ENCODE assay signal across 1 cellular context in the genomic region with DNA sequence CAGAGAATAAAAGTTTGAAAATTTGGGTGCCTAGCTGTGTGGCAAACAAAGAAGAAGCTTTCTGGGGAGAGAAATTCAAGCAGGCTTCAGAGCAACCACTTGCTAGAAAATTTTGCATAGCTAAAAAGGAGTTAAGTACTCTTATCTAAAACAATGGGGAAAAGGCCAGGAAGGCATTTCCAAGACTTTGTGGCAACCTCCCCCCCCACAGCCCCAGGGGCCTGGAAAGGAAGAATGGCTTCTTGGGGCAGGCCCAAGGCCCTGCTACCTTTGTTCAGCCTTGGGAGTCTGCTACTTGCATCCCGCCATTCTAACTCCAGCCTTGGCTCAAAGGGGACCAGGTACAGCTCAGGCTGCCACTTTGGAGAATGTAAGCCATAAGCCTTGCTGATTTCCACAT.
A peak's percentile ranks its signal among the peaks of the same experiment; 100 is the strongest.
TF ChIP-seq lines count a peak whose summit lies in the region.

No MANE protein-coding gene starts in this region.

TF ChIP-seq in GM23338, 12 proteins besides CTCF, POLR2A, EP300 and RAD21:
- TF ChIP-seq, protein P1, sequence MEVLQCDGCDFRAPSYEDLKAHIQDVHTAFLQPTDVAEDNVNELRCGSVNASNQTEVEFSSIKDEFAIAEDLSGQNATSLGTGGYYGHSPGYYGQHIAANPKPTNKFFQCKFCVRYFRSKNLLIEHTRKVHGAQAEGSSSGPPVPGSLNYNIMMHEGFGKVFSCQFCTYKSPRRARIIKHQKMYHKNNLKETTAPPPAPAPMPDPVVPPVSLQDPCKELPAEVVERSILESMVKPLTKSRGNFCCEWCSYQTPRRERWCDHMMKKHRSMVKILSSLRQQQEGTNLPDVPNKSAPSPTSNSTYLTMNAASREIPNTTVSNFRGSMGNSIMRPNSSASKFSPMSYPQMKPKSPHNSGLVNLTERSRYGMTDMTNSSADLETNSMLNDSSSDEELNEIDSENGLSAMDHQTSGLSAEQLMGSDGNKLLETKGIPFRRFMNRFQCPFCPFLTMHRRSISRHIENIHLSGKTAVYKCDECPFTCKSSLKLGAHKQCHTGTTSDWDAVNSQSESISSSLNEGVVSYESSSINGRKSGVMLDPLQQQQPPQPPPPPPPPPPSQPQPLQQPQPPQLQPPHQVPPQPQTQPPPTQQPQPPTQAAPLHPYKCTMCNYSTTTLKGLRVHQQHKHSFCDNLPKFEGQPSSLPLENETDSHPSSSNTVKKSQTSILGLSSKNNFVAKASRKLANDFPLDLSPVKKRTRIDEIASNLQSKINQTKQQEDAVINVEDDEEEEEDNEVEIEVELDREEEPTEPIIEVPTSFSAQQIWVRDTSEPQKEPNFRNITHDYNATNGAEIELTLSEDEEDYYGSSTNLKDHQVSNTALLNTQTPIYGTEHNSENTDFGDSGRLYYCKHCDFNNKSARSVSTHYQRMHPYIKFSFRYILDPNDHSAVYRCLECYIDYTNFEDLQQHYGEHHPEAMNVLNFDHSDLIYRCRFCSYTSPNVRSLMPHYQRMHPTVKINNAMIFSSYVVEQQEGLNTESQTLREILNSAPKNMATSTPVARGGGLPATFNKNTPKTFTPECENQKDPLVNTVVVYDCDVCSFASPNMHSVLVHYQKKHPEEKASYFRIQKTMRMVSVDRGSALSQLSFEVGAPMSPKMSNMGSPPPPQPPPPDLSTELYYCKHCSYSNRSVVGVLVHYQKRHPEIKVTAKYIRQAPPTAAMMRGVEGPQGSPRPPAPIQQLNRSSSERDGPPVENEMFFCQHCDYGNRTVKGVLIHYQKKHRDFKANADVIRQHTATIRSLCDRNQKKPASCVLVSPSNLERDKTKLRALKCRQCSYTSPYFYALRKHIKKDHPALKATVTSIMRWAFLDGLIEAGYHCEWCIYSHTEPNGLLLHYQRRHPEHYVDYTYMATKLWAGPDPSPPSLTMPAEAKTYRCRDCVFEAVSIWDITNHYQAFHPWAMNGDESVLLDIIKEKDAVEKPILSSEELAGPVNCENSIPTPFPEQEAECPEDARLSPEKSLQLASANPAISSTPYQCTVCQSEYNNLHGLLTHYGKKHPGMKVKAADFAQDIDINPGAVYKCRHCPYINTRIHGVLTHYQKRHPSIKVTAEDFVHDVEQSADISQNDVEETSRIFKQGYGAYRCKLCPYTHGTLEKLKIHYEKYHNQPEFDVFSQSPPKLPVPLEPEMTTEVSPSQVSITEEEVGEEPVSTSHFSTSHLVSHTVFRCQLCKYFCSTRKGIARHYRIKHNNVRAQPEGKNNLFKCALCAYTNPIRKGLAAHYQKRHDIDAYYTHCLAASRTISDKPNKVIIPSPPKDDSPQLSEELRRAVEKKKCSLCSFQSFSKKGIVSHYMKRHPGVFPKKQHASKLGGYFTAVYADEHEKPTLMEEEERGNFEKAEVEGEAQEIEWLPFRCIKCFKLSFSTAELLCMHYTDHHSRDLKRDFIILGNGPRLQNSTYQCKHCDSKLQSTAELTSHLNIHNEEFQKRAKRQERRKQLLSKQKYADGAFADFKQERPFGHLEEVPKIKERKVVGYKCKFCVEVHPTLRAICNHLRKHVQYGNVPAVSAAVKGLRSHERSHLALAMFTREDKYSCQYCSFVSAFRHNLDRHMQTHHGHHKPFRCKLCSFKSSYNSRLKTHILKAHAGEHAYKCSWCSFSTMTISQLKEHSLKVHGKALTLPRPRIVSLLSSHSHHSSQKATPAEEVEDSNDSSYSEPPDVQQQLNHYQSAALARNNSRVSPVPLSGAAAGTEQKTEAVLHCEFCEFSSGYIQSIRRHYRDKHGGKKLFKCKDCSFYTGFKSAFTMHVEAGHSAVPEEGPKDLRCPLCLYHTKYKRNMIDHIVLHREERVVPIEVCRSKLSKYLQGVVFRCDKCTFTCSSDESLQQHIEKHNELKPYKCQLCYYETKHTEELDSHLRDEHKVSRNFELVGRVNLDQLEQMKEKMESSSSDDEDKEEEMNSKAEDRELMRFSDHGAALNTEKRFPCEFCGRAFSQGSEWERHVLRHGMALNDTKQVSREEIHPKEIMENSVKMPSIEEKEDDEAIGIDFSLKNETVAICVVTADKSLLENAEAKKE (CRISPR knock-in tag; IDR thresholded peaks at IDR 0.05) = 0 out of 2 replicates have a peak, but pooled peaks have one; percentile 39
- TF ChIP-seq NANOG (IDR thresholded peaks at IDR 0.05; ENCODE audit: borderline replicate concordance) = peak; percentile 31; the same call in 1 of the 2 replicates
- no peak for TF ChIP-seq EZH2phosphoT487 (IDR thresholded peaks at IDR 0.05; ENCODE audit: unreplicated experiment)
